Comparison of ENCODE assay signal across 10 cellular contexts in the genomic region with DNA sequence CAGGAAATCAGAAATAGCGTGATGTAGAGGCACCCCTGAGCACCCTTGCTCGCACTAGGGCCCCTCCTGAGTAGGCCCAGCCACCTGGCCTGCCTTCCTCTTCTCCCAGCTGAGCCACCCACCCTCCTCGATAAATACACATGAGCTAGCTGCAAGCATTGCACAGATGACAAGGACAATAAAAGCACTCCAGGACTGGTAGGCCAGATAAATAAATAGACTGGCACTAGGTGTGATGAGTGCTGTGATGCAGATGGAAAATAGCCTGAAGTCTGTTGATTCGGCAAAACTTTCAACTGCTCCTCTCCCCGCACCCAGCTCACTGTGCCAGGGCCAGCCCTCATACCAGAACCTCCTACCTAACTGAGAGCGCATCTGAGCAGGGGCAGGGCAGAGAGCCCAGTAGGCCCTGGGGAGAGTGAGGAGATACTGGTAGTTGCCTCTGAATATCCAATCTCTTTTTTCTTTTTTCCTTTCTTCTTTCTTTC. TPM values are rescaled to one million over a fixed set of nuclear protein-coding genes. Genes with fewer than 3 reads are reported as not detected.
A peak's percentile ranks its signal among the peaks of the same experiment; 100 is the strongest.
DNase-seq lines count a peak whose midpoint lies in the region; ATAC-seq and TF ChIP-seq lines count a peak whose summit lies in the region.
"Had no signal": no experiment of that assay in that cellular context is flagged by ENCODE, and none has a peak within 500 bp of the region (broad histone marks: within the 10 kb centered on the region; RNA-seq: fewer than 3 reads in every experiment).

No MANE protein-coding gene starts in this region.

- H3K4me1 Mint-ChIP-seq in activated T-cell treated with anti-CD3 and anti-CD28 coated beads, Interleukin-2, amount 50 U/mL, for 24 hours (ENCODE audit: low read depth), result peaks cover 63% of the 10 kb centered on the region
- H3K4me1 Mint-ChIP-seq in endodermal cell, result no peaks in the 10 kb centered on the region
- peaks cover 72% of the 10 kb centered on the region for H3K4me1 Mint-ChIP-seq in stimulated activated memory B cell treated with anti-CD40 and anti-IgM and Interleukin-4, amounts not matched to agents 10 μg/mL and 1 μg/mL and 100 μg/mL, for 72 hours

- no peaks in the 10 kb centered on the region for H3K27me3 Mint-ChIP-seq in activated T-cell treated with anti-CD3 and anti-CD28 coated beads, Interleukin-2, amount 50 U/mL, for 24 hours
- H3K27me3 Mint-ChIP-seq in endodermal cell (ENCODE audit: insufficient read depth), result no peaks in the 10 kb centered on the region
- H3K27me3 Mint-ChIP-seq in stimulated activated memory B cell treated with anti-CD40 and anti-IgM and Interleukin-4, amounts not matched to agents 10 μg/mL and 1 μg/mL and 100 μg/mL, for 72 hours, result no peaks in the 10 kb centered on the region

- H3K9ac ChIP-seq in endodermal cell (ENCODE audit: extremely low read depth, low read length, poor library complexity, severe bottlenecking), result no peak overlapping the region

- H3K36me3 ChIP-seq in endodermal cell (ENCODE audit: control insufficient read depth, insufficient read depth, low read length), result peaks cover 16% of the 10 kb centered on the region

- TF ChIP-seq CTCF in endodermal cell (conservative IDR thresholded peaks at IDR 0.05), result no peak

- no peaks in the 10 kb centered on the region for H3K4me1 ChIP-seq in endodermal cell (ENCODE audit: control insufficient read depth, insufficient read depth, low read length)

- no peaks in the 10 kb centered on the region for H3K9me3 ChIP-seq in endodermal cell (ENCODE audit: control insufficient read depth, low read length)
- H3K9me3 ChIP-seq: esophagus muscularis mucosa had no signal

- no peaks in the 10 kb centered on the region for H3K9me3 Mint-ChIP-seq in activated T-cell treated with anti-CD3 and anti-CD28 coated beads, Interleukin-2, amount 50 U/mL, for 24 hours
- H3K9me3 Mint-ChIP-seq in endodermal cell, result no peaks in the 10 kb centered on the region
- no peaks in the 10 kb centered on the region for H3K9me3 Mint-ChIP-seq in stimulated activated memory B cell treated with anti-CD40 and anti-IgM and Interleukin-4, amounts not matched to agents 10 μg/mL and 1 μg/mL and 100 μg/mL, for 72 hours

- H3K27ac ChIP-seq in endodermal cell (ENCODE audit: low read depth, low read length), result no peak overlapping the region

- no peak overlapping the region for H3K4me3 Mint-ChIP-seq in activated T-cell treated with anti-CD3 and anti-CD28 coated beads, Interleukin-2, amount 50 U/mL, for 24 hours
- no peak overlapping the region for H3K4me3 Mint-ChIP-seq in endodermal cell
- no peak overlapping the region for H3K4me3 Mint-ChIP-seq in stimulated activated memory B cell treated with anti-CD40 and anti-IgM and Interleukin-4, amounts not matched to agents 10 μg/mL and 1 μg/mL and 100 μg/mL, for 72 hours

- H3K4me3 ChIP-seq in endodermal cell (ENCODE audit: low read length), result no peak overlapping the region
- H3K4me3 ChIP-seq: esophagus muscularis mucosa had no signal

- 94% methylated on average over 6 of the region's 6 CpGs; no CpG with 5 or more reads in 1 of the 2 experiments for WGBS in endodermal cell (ENCODE audit: insufficient coverage in 1 of 2, insufficient read length in 1 of 2), 2 experiments

- H3K27me3 ChIP-seq in endodermal cell (ENCODE audit: control insufficient read depth, insufficient read depth, low read length, poor library complexity, severe bottlenecking), result no peaks in the 10 kb centered on the region
- H3K27me3 ChIP-seq: esophagus muscularis mucosa had no signal

- peak; percentile 52 for ATAC-seq in stimulated activated memory B cell treated with anti-CD40 and anti-IgM and Interleukin-4, amounts not matched to agents 10 μg/mL and 1 μg/mL and 100 μg/mL, for 72 hours
- no peak for ATAC-seq in GM19035 (IDR thresholded peaks at IDR 0.05; ENCODE audit: unreplicated experiment)

- peaks cover 13% of the 10 kb centered on the region for H3K36me3 Mint-ChIP-seq in activated T-cell treated with anti-CD3 and anti-CD28 coated beads, Interleukin-2, amount 50 U/mL, for 24 hours (ENCODE audit: low read depth)
- peaks cover 3% of the 10 kb centered on the region for H3K36me3 Mint-ChIP-seq in endodermal cell (ENCODE audit: low read depth)
- peaks cover 14% of the 10 kb centered on the region for H3K36me3 Mint-ChIP-seq in stimulated activated memory B cell treated with anti-CD40 and anti-IgM and Interleukin-4, amounts not matched to agents 10 μg/mL and 1 μg/mL and 100 μg/mL, for 72 hours

- H3K27ac Mint-ChIP-seq in activated T-cell treated with anti-CD3 and anti-CD28 coated beads, Interleukin-2, amount 50 U/mL, for 24 hours, result peak overlapping the region; percentile 47
- H3K27ac Mint-ChIP-seq in endodermal cell, result peak overlapping the region; percentile 35
- H3K27ac Mint-ChIP-seq in stimulated activated memory B cell treated with anti-CD40 and anti-IgM and Interleukin-4, amounts not matched to agents 10 μg/mL and 1 μg/mL and 100 μg/mL, for 72 hours, result peak overlapping the region; percentile 43

- no peak for DNase-seq in activated T-cell treated with anti-CD3 and anti-CD28 coated beads, Interleukin-2, amount 50 U/mL, for 24 hours
- DNase-seq in activated T-cell treated with anti-CD3 and anti-CD28 coated beads for 4 hours, result no peak
- DNase-seq in NCI-H345 (lab: John Stamatoyannopoulos, UW), result peak; percentile 98
- no peak for DNase-seq in endodermal cell
- no peak for DNase-seq in SIG-M5 treated with dmso at 0.1 percent for 504 hours (lab: John Stamatoyannopoulos, UW; ENCODE audit: unreplicated experiment)
- no peak for DNase-seq in HuH-7 (ENCODE audit: low spot score)
- DNase-seq: NCI-H2171 had no signal

RNA-seq across cellular contexts. Expression of a gene that starts 54.5 kb away (rescaled TPM):
- total RNA-seq in endodermal cell, result 100 to 1,000 TPM; 181 to 183 TPM
- 139 TPM for polyA plus RNA-seq in endodermal cell (2013, experiment 1 of 2)
- polyA plus RNA-seq in endodermal cell (2013, experiment 2 of 2), result 133 TPM

RNA-seq across cellular contexts. Expression of a gene that starts 56.2 kb away (rescaled TPM):
- total RNA-seq in endodermal cell, result 10 to 100 TPM; 21.9 to 27.9 TPM
- polyA plus RNA-seq in endodermal cell (2013, experiment 1 of 2), result 18.7 TPM
- polyA plus RNA-seq in endodermal cell (2013, experiment 2 of 2), result 18.8 TPM
